ENCODE assay signal across 14 cellular contexts in the genomic region with DNA sequence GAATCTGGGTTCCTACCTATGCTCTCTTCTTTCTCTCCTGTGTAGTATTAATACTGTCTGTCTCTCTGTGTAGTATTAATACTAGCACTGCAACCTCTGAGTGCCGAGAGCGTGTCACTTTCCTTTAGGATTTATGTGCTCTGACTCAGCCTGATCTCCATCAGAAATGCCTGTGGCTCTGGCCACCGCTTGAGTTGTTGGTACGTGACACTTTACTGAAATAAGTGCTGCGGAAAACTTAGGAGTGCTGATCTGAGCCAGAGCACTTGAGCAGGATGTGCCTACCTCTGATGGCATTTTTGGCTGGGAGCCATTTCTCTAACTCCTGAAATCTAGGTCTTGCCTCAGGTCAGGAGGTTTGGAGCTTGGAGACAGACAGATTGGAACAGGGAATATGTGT.
A peak's percentile ranks its signal among the peaks of the same experiment; 100 is the strongest.
DNase-seq lines count a peak whose midpoint lies in the region; ATAC-seq and TF ChIP-seq lines count a peak whose summit lies in the region.
"Had no signal": no experiment of that assay in that cellular context is flagged by ENCODE, and none has a peak within 500 bp of the region (broad histone marks: within the 10 kb centered on the region; RNA-seq: fewer than 3 reads in every experiment).

No MANE protein-coding gene starts in this region.

- H3K79me2 ChIP-seq in SK-N-SH (ENCODE audit: insufficient read depth) = no peaks in the 10 kb centered on the region
- H3K79me2 ChIP-seq in hepatocyte = no peaks in the 10 kb centered on the region

- H3K4me2 ChIP-seq in SK-N-SH = peak overlapping the region; percentile 45
- no peak overlapping the region for H3K4me2 ChIP-seq in hepatocyte

- POLR2A ChIA-PET in SK-N-SH (lab: Yijun Ruan, JAX) = no interaction called here

- H3K27me3 ChIP-seq in SK-N-SH (ENCODE audit: insufficient read depth) (no peaks in the 10 kb centered on the region), hepatocyte (no peaks in the 10 kb centered on the region)
- H3K27me3 ChIP-seq: tibial artery had no signal

- TF ChIP-seq EP300 in SK-N-SH (IDR thresholded peaks at IDR 0.05; ENCODE audit: borderline replicate concordance in 1 of 2, low read depth in 1 of 2, low read length in 1 of 2) = no peak

- H3K4me3 ChIP-seq in SK-N-SH (ENCODE audit: low read depth in 2 of 2, low read length in 1 of 2) = 0 out of 4 replicates have a peak overlapping the region, but pooled peaks of 1 of the 2 experiments have one; percentile 4
- H3K4me3 ChIP-seq in hepatocyte = no peak overlapping the region
- H3K4me3 ChIP-seq: tibial artery had no signal

- no peak for TF ChIP-seq RAD21 in SK-N-SH (IDR thresholded peaks at IDR 0.05; ENCODE audit: low read length)

- H2AFZ ChIP-seq in SK-N-SH (ENCODE audit: low read depth) = peak overlapping the region; percentile 9; the same call in 1 of the 2 replicates
- H2AFZ ChIP-seq in hepatocyte = no peak overlapping the region

- no peak for ATAC-seq in GM18505 (IDR thresholded peaks at IDR 0.05; ENCODE audit: unreplicated experiment)
- ATAC-seq: activated T-helper 17 cell treated with anti-CD3 and anti-CD28 coated beads, Interleukin-2, amount 50 U/mL, for 72 hours had no signal

- no peaks in the 10 kb centered on the region for H4K20me1 ChIP-seq in SK-N-SH (ENCODE audit: insufficient read depth)
- no peaks in the 10 kb centered on the region for H4K20me1 ChIP-seq in hepatocyte (ENCODE audit: insufficient read depth, poor library complexity, severe bottlenecking)

- WGBS in SK-N-SH (ENCODE audit: low lambda C conversion rate) = 2% methylated on average over 5 of the region's 5 CpGs
- WGBS in hepatocyte (ENCODE audit: low lambda C conversion rate, missing lambda C conversion rate) = 54% methylated on average over 5 of the region's 5 CpGs

- H3K4me1 ChIP-seq in SK-N-SH (ENCODE audit: control insufficient read depth in 1 of 2, insufficient read depth in 2 of 2, low read depth in 1 of 2, low read length in 1 of 2) = peaks cover 3 to 19% of the 10 kb centered on the region in 2 experiments; a peak in 2 of 4 replicates
- peaks cover 3% of the 10 kb centered on the region for H3K4me1 ChIP-seq in hepatocyte (ENCODE audit: insufficient read depth)
- H3K4me1 ChIP-seq: tibial artery had no signal

- TF ChIP-seq POLR2A in GM18505 (IDR thresholded peaks at IDR 0.05; ENCODE audit: borderline replicate concordance, extremely low read depth, insufficient read depth, insufficient read length) = no peak

- DNase-seq in A172 (ENCODE audit: low spot score) = peak; percentile 7
- peak; percentile 58 for DNase-seq in GM04504 (ENCODE audit: low read depth)
- peak; percentile 1 for DNase-seq in SK-N-SH
- peak; percentile 16 for DNase-seq in hepatocyte (ENCODE audit: low spot score)
- no peak for DNase-seq in NCI-H1694 treated with DMSO at 0.1 percent for 48 hours (lab: John Stamatoyannopoulos, UW)
- no peak for DNase-seq in NCI-H146 treated with DMSO at 0.1 percent for 48 hours (lab: John Stamatoyannopoulos, UW; ENCODE audit: unreplicated experiment)
- DNase-seq in NCI-H1930 (lab: John Stamatoyannopoulos, UW) = no peak
- DNase-seq: activated CD8-positive, alpha-beta memory T cell treated with anti-CD3 and anti-CD28 coated beads for 24 hours; Karpas-422; occipital lobe; tibial artery had no signal

- H3F3A ChIP-seq in SK-N-SH (replicated peaks; ENCODE audit: insufficient read depth) = peaks cover 16% of the 10 kb centered on the region

- H3K36me3 ChIP-seq in SK-N-SH (replicated peaks in 1 of 2; ENCODE audit: control insufficient read depth in 1 of 2, insufficient read depth in 2 of 2, low read length in 1 of 2) = no peaks in the 10 kb centered on the region
- no peaks in the 10 kb centered on the region for H3K36me3 ChIP-seq in hepatocyte (replicated peaks; ENCODE audit: insufficient read depth, low read depth)
- H3K36me3 ChIP-seq: tibial artery had no signal

- H3K9me3 ChIP-seq in SK-N-SH (no peaks in the 10 kb centered on the region), hepatocyte (ENCODE audit: low read depth) (no peaks in the 10 kb centered on the region)
- H3K9me3 ChIP-seq: tibial artery had no signal

- H3K9me2 ChIP-seq in SK-N-SH = no peaks in the 10 kb centered on the region
- H3K9me2 ChIP-seq in hepatocyte (replicated peaks; ENCODE audit: insufficient read depth) = no peaks in the 10 kb centered on the region

- H3K27ac ChIP-seq in SK-N-SH (ENCODE audit: low read depth in 2 of 2, low read length in 1 of 2) = peak overlapping the region in 1 of 2 experiments; percentile 74; a peak in 2 of 4 replicates
- no peak overlapping the region for H3K27ac ChIP-seq in hepatocyte
- H3K27ac ChIP-seq: VCaP had no signal

- CTCF ChIA-PET in SK-N-SH (lab: Yijun Ruan, JAX) = interaction anchor here (0.6 to 0.7 kb wide), 2 partner anchors 107 to 130 kb away, joined by 3 read pairs; no protein-coding TSS in a partner anchor

- no peak for TF ChIP-seq CTCF in SK-N-SH (IDR thresholded peaks at IDR 0.05)
- no peak for TF ChIP-seq CTCF in hepatocyte (IDR thresholded peaks at IDR 0.05; ENCODE audit: poor library complexity)

- H3K9ac ChIP-seq in SK-N-SH = peak overlapping the region; percentile 26; the same call in 1 of the 2 replicates

TF ChIP-seq in SK-N-SH, 30 proteins besides CTCF, POLR2A, EP300 and RAD21 (continues in another document):
- TF ChIP-seq NRF1 (IDR thresholded peaks at IDR 0.05; ENCODE audit: low read depth, low read length) = no peak
- TF ChIP-seq SMC3 (IDR thresholded peaks at IDR 0.05; ENCODE audit: low read depth, low read length) = no peak
- TF ChIP-seq, protein P1, sequence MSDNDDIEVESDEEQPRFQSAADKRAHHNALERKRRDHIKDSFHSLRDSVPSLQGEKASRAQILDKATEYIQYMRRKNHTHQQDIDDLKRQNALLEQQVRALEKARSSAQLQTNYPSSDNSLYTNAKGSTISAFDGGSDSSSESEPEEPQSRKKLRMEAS (IDR thresholded peaks at IDR 0.05; ENCODE audit: low read depth) = no peak
- no peak for TF ChIP-seq RCOR1 (IDR thresholded peaks at IDR 0.05; ENCODE audit: low read length)
- TF ChIP-seq, protein P2, sequence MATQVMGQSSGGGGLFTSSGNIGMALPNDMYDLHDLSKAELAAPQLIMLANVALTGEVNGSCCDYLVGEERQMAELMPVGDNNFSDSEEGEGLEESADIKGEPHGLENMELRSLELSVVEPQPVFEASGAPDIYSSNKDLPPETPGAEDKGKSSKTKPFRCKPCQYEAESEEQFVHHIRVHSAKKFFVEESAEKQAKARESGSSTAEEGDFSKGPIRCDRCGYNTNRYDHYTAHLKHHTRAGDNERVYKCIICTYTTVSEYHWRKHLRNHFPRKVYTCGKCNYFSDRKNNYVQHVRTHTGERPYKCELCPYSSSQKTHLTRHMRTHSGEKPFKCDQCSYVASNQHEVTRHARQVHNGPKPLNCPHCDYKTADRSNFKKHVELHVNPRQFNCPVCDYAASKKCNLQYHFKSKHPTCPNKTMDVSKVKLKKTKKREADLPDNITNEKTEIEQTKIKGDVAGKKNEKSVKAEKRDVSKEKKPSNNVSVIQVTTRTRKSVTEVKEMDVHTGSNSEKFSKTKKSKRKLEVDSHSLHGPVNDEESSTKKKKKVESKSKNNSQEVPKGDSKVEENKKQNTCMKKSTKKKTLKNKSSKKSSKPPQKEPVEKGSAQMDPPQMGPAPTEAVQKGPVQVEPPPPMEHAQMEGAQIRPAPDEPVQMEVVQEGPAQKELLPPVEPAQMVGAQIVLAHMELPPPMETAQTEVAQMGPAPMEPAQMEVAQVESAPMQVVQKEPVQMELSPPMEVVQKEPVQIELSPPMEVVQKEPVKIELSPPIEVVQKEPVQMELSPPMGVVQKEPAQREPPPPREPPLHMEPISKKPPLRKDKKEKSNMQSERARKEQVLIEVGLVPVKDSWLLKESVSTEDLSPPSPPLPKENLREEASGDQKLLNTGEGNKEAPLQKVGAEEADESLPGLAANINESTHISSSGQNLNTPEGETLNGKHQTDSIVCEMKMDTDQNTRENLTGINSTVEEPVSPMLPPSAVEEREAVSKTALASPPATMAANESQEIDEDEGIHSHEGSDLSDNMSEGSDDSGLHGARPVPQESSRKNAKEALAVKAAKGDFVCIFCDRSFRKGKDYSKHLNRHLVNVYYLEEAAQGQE (IDR thresholded peaks at IDR 0.05; ENCODE audit: low read depth, low read length) = no peak
- TF ChIP-seq RFX5 (IDR thresholded peaks at IDR 0.05; ENCODE audit: low read length) = no peak
- TF ChIP-seq MXI1 (IDR thresholded peaks at IDR 0.05; ENCODE audit: low read depth, low read length) = no peak
- TF ChIP-seq, protein P3, sequence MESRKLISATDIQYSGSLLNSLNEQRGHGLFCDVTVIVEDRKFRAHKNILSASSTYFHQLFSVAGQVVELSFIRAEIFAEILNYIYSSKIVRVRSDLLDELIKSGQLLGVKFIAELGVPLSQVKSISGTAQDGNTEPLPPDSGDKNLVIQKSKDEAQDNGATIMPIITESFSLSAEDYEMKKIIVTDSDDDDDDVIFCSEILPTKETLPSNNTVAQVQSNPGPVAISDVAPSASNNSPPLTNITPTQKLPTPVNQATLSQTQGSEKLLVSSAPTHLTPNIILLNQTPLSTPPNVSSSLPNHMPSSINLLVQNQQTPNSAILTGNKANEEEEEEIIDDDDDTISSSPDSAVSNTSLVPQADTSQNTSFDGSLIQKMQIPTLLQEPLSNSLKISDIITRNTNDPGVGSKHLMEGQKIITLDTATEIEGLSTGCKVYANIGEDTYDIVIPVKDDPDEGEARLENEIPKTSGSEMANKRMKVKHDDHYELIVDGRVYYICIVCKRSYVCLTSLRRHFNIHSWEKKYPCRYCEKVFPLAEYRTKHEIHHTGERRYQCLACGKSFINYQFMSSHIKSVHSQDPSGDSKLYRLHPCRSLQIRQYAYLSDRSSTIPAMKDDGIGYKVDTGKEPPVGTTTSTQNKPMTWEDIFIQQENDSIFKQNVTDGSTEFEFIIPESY (IDR thresholded peaks at IDR 0.05; ENCODE audit: borderline replicate concordance, low read depth) = no peak
- TF ChIP-seq FOSL2 (IDR thresholded peaks at IDR 0.05; ENCODE audit: borderline replicate concordance, low read depth) = no peak
- TF ChIP-seq FOXJ3 (CRISPR knock-in tag; IDR thresholded peaks at IDR 0.05) = no peak
- no peak for TF ChIP-seq ELF1 (IDR thresholded peaks at IDR 0.05)
- no peak for TF ChIP-seq CHD2 (IDR thresholded peaks at IDR 0.05; ENCODE audit: low read length, partially characterized antibody)
- TF ChIP-seq, protein P4, sequence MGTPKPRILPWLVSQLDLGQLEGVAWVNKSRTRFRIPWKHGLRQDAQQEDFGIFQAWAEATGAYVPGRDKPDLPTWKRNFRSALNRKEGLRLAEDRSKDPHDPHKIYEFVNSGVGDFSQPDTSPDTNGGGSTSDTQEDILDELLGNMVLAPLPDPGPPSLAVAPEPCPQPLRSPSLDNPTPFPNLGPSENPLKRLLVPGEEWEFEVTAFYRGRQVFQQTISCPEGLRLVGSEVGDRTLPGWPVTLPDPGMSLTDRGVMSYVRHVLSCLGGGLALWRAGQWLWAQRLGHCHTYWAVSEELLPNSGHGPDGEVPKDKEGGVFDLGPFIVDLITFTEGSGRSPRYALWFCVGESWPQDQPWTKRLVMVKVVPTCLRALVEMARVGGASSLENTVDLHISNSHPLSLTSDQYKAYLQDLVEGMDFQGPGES (IDR thresholded peaks at IDR 0.05; ENCODE audit: low read depth, low read length) = no peak
- TF ChIP-seq FOXM1 (IDR thresholded peaks at IDR 0.05; ENCODE audit: low read depth) = no peak

Comparison
In these comparisons a context has a peak if more than half of its experiments do, and no peak if none do; other contexts are left out.
1. DNase-seq: peak in A172 (single experiment), GM04504 (single experiment), SK-N-SH (single experiment) and hepatocyte (single experiment); none in NCI-H1694 treated with DMSO at 0.1 percent for 48 hours (single experiment), NCI-H146 treated with DMSO at 0.1 percent for 48 hours (single experiment) and NCI-H1930 (0 of 2).